ENCODE assay signal across 1 cellular context in genomic region chr10:70364001-70364771, GRCh38.
TF ChIP-seq lines count a peak whose summit lies in the region.

No MANE protein-coding gene starts in this region.

TF ChIP-seq in H1, 55 proteins besides CTCF, POLR2A, EP300 and RAD21 (continued from another document):
- TF ChIP-seq KDM5A (IDR thresholded peaks at IDR 0.05; ENCODE audit: low read length) (no peak), RNF2 (IDR thresholded peaks at IDR 0.05; ENCODE audit: borderline replicate concordance, low read depth, low read length, missing control alignments, poor library complexity, severe bottlenecking) (no peak), CHD7 (IDR thresholded peaks at IDR 0.05; ENCODE audit: insufficient replicate concordance, low read length) (no peak), SIX5 (IDR thresholded peaks at IDR 0.05; ENCODE audit: low read depth, low read length) (no peak), CEBPB (IDR thresholded peaks at IDR 0.05; ENCODE audit: low read depth, low read length) (peak; percentile 76), JUN (IDR thresholded peaks at IDR 0.05; ENCODE audit: low read depth, low read length) (0 out of 2 replicates have a peak, but pooled peaks have one; percentile 4), SIN3A (conservative IDR thresholded peaks at IDR 0.05 in 1 of 2, IDR thresholded peaks at IDR 0.05 in 1 of 2; ENCODE audit: low read depth in 1 of 2, low read length in 2 of 2) (peak in 1 of 2 experiments; percentile 54; a peak in 1 of 4 replicates), HDAC6 (IDR thresholded peaks at IDR 0.05; ENCODE audit: low read depth, low read length) (no peak), NANOG (IDR thresholded peaks at IDR 0.05; ENCODE audit: insufficient read depth, low read depth, low read length, poor library complexity, severe bottlenecking) (no peak), BRCA1 (IDR thresholded peaks at IDR 0.05; ENCODE audit: low read depth, low read length) (no peak), POU5F1 (IDR thresholded peaks at IDR 0.05; ENCODE audit: low read depth, low read length) (no peak), ZNF274 (IDR thresholded peaks at IDR 0.05; ENCODE audit: borderline replicate concordance, extremely low read depth, low read length) (no peak), FOSL1 (IDR thresholded peaks at IDR 0.05; ENCODE audit: insufficient read depth, low read depth, low read length) (no peak), KDM4A (IDR thresholded peaks at IDR 0.05; ENCODE audit: low read depth, low read length, severe bottlenecking) (no peak), HDAC2 (IDR thresholded peaks at IDR 0.05; ENCODE audit: borderline replicate concordance in 1 of 2, low read depth in 2 of 2, low read length in 2 of 2) (no peak), E2F6 (IDR thresholded peaks at IDR 0.05) (no peak), NRF1 (IDR thresholded peaks at IDR 0.05; ENCODE audit: low read depth, low read length) (no peak), ATF3 (IDR thresholded peaks at IDR 0.05; ENCODE audit: insufficient read depth, low read depth, low read length) (no peak), ASH2L (IDR thresholded peaks at IDR 0.05; ENCODE audit: low read length) (no peak), CHD2 (IDR thresholded peaks at IDR 0.05; ENCODE audit: low read length) (no peak), CBX8 (IDR thresholded peaks at IDR 0.05; ENCODE audit: borderline replicate concordance, low read depth, low read length) (no peak), CHD1 (IDR thresholded peaks at IDR 0.05; ENCODE audit: low read depth, low read length) (no peak), BCL11A (IDR thresholded peaks at IDR 0.05; ENCODE audit: low read depth in 2 of 2, low read length in 2 of 2) (no peak), MAX (IDR thresholded peaks at IDR 0.05) (peak; percentile 56), KDM1A (IDR thresholded peaks at IDR 0.05; ENCODE audit: borderline replicate concordance, low read length) (no peak), SP2 (IDR thresholded peaks at IDR 0.05; ENCODE audit: low read length) (no peak), TEAD4 (IDR thresholded peaks at IDR 0.05; ENCODE audit: low read depth, low read length) (no peak), JUND (IDR thresholded peaks at IDR 0.05; ENCODE audit: low read length) (no peak), GABPA (IDR thresholded peaks at IDR 0.05; ENCODE audit: borderline replicate concordance, insufficient read depth, low read length) (no peak), GTF2F1 (IDR thresholded peaks at IDR 0.05; ENCODE audit: borderline replicate concordance, low read depth, low read length) (no peak), TAF7 (optimal IDR thresholded peaks at IDR 0.05; ENCODE audit: borderline replicate concordance, low read depth, low read length) (no peak), RFX5 (IDR thresholded peaks at IDR 0.05; ENCODE audit: borderline replicate concordance, low read depth, low read length) (peak; percentile 79), YY1 (IDR thresholded peaks at IDR 0.05; ENCODE audit: low read depth, low read length) (no peak), PHF8 (conservative IDR thresholded peaks at IDR 0.05; ENCODE audit: low read depth, low read length) (no peak), USF2 (IDR thresholded peaks at IDR 0.05; ENCODE audit: low read length) (no peak), SIRT6 (IDR thresholded peaks at IDR 0.05; ENCODE audit: low read length) (no peak), POLR2AphosphoS5 (IDR thresholded peaks at IDR 0.05; ENCODE audit: low read depth, low read length) (no peak), TBP (IDR thresholded peaks at IDR 0.05; ENCODE audit: low read depth, low read length) (no peak), SP4 (IDR thresholded peaks at IDR 0.05; ENCODE audit: low read length) (no peak)
